ENCODE assay signal across 1 cellular context in the genomic region with DNA sequence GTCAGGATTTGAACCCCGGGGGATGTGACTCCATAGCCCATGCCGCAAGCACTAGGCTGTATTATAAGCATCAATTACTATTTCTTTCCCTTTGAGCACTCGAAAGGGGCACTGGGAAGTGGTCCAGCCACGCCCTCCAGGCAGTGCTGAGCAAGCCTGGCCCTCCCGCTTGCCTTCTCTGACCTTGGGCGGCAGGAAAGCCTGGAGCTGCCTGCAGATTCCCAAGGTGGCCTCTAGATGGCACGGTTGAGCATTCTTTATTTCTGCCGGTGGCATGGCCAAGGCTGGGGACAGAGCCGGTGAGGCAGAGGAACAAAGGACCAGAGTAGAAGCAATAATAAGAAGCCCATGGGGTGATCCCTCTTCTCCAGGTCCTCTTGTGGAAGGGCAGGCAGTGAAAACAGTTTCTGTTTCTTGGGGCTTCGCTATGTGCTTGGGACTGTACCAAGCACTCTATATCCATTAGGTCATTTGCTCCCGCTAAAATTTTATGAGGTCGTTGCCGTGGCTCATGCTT.
TF ChIP-seq lines count a peak whose summit lies in the region.

No MANE protein-coding gene starts in this region.

TF ChIP-seq in Ishikawa, 13 proteins besides CTCF, POLR2A, EP300 and RAD21 (continued from another document):
- TF ChIP-seq, protein P1, sequence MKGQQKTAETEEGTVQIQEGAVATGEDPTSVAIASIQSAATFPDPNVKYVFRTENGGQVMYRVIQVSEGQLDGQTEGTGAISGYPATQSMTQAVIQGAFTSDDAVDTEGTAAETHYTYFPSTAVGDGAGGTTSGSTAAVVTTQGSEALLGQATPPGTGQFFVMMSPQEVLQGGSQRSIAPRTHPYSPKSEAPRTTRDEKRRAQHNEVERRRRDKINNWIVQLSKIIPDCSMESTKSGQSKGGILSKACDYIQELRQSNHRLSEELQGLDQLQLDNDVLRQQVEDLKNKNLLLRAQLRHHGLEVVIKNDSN (IDR thresholded peaks at IDR 0.05) = no peak
- TF ChIP-seq ZBTB7A (IDR thresholded peaks at IDR 0.05; ENCODE audit: low read depth) (no peak), CEBPB (IDR thresholded peaks at IDR 0.05) (no peak)
